ENCODE assay signal across 15 cellular contexts in genomic region chr4:69058410-69059059, GRCh38. TPM values are rescaled to one million over a fixed set of nuclear protein-coding genes. Genes with fewer than 3 reads are reported as not detected.
DNase-seq lines count a peak whose midpoint lies in the region; ATAC-seq, FAIRE-seq and TF ChIP-seq lines count a peak whose summit lies in the region.
"Had no signal": no experiment of that assay in that cellular context is flagged by ENCODE, and none has a peak within 500 bp of the region (broad histone marks: within the 10 kb centered on the region; RNA-seq: fewer than 3 reads in every experiment).

No MANE protein-coding gene starts in this region.

- H3K79me2 ChIP-seq in PC-9 (ENCODE audit: low read depth): no peaks in the 10 kb centered on the region

- H3K27ac ChIP-seq in PC-9: no peak overlapping the region
- H3K27ac ChIP-seq: gastrocnemius medialis had no signal

- no peaks in the 10 kb centered on the region for H3K9me2 ChIP-seq in PC-9 (ENCODE audit: insufficient read depth)

- H3K27me3 ChIP-seq in PC-9 (ENCODE audit: insufficient read depth, low read depth): no peaks in the 10 kb centered on the region
- H3K27me3 ChIP-seq: gastrocnemius medialis had no signal

- peak; percentile 21 for FAIRE-seq in GM19239 (lab: Jason Lieb, UNC)

- ATAC-seq in HG03045 (IDR thresholded peaks at IDR 0.05; ENCODE audit: unreplicated experiment): no peak
- ATAC-seq: gastrocnemius medialis; stimulated activated naive B cell treated with anti-CD40 and anti-IgM and Interleukin-4, amounts not matched to agents 10 μg/mL and 1 μg/mL and 100 μg/mL, for 72 hours had no signal

- POLR2A ChIA-PET in PC-9 (lab: Charles Lee; ENCODE audit: unreplicated experiment): interaction anchor here (0.7 kb wide), 1 partner anchor 622 kb away, joined by 7 read pairs; no protein-coding TSS in a partner anchor

- H4K20me1 ChIP-seq in PC-9 (ENCODE audit: insufficient read depth): no peaks in the 10 kb centered on the region

- no peak for TF ChIP-seq CTCF in PC-9 (conservative IDR thresholded peaks at IDR 0.05)

- intact Hi-C loops in PC-9 (cut with micrococcal nuclease; ENCODE audit: unreplicated experiment): no loop called here

- H3F3A ChIP-seq in PC-9 (ENCODE audit: insufficient read depth, low read depth): no peaks in the 10 kb centered on the region

- H3K9me3 ChIP-seq in PC-9 (ENCODE audit: insufficient read depth, low read depth): no peaks in the 10 kb centered on the region
- H3K9me3 ChIP-seq: gastrocnemius medialis had no signal

- BruUV-seq in PC-9 (replicated peaks; lab: Mats Ljungman, UMichigan): no TSS peak

- no peak overlapping the region for H3K4me3 ChIP-seq in PC-9
- H3K4me3 ChIP-seq: gastrocnemius medialis had no signal

- H2AFZ ChIP-seq in PC-9: 0 out of 2 replicates have a peak overlapping the region, but pooled peaks have one; percentile 27

- H3K36me3 ChIP-seq in PC-9 (ENCODE audit: low read depth): no peaks in the 10 kb centered on the region
- H3K36me3 ChIP-seq: gastrocnemius medialis had no signal

- H3K4me1 ChIP-seq in PC-9 (replicated peaks; ENCODE audit: insufficient read depth): no peaks in the 10 kb centered on the region
- H3K4me1 ChIP-seq: gastrocnemius medialis had no signal

- CTCF ChIA-PET in PC-9 (lab: Charles Lee): no interaction called here

- no peak overlapping the region for H3K4me2 ChIP-seq in PC-9

- DNase-seq in GM19239 (ENCODE audit: insufficient read length, low spot score) (no peak), PC-9 (no peak), kidney tubule cell (ENCODE audit: low spot score) (peak; percentile 66), renal cortical epithelial cell (ENCODE audit: low read depth) (peak; percentile 76), SIG-M5 treated with dmso at 0.1 percent for 504 hours (lab: John Stamatoyannopoulos, UW; ENCODE audit: unreplicated experiment) (no peak), 8988T (no peak)
- no peak for DNase-seq in NK-92 treated with Interleukin-12 subunit alpha and Interleukin-12 subunit beta, amount 100 ng/mL, for 24 hours (lab: John Stamatoyannopoulos, UW)
- DNase-seq: gastrocnemius medialis; NCI-H1694; NCI-H748 treated with DMSO at 0.1 percent for 48 hours; SHP77; stimulated activated CD4-positive, alpha-beta T cell treated with anti-CD3 and anti-CD28 coated beads, Interleukin-2, amount 100 ng/mL, for 48 hours; stimulated activated naive B cell treated with anti-CD40 and anti-IgM and Interleukin-4, amounts not matched to agents 10 μg/mL and 1 μg/mL and 100 μg/mL, for 72 hours had no signal

RNA-seq across cellular contexts. Expression of gene UGT2B7, which starts 37.7 kb away (rescaled TPM):
- total RNA-seq in PC-9 (2021): not detected in 2 replicates
- total RNA-seq in renal cortical epithelial cell: 137 and 190 TPM in 2 replicates
- total RNA-seq: G401 had no signal

Comparison
In these comparisons a context has a peak if more than half of its experiments do, and no peak if none do; other contexts are left out.
1. DNase-seq: peak in kidney tubule cell (single experiment) and renal cortical epithelial cell (single experiment); none in GM19239 (single experiment), PC-9 (0 of 2), SIG-M5 treated with dmso at 0.1 percent for 504 hours (single experiment), 8988T (single experiment) and NK-92 treated with Interleukin-12 subunit alpha and Interleukin-12 subunit beta, amount 100 ng/mL, for 24 hours (single experiment).
2. RNA of gene UGT2B7, which starts 37.7 kb away (total RNA-seq): 137 to 190 TPM in renal cortical epithelial cell; not detected in PC-9; every median in the first group is over 100 times any median in the second.